ENCODE assay signal across 14 cellular contexts in the genomic region with DNA sequence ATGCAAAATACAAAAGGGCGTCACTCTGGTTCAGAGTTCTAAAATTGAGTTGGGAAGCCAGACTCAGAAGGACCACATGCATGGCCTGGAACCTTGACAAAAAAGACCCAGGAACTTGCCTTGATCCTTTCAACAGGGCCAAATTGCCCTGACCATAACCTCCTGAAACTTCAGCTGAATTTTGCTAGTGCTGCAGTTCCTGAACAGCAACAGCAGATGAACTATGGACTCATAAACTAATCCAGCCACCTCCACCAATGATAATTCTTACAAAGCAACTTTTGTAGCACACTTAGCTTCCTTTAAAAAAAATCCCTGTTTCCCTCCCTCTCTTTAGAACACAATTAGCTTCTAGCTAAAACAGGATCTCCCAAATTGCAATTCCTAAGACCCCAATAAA.
DNase-seq lines count a peak whose midpoint lies in the region; ATAC-seq and TF ChIP-seq lines count a peak whose summit lies in the region.
"Had no signal": no experiment of that assay in that cellular context is flagged by ENCODE, and none has a peak within 500 bp of the region (broad histone marks: within the 10 kb centered on the region; RNA-seq: fewer than 3 reads in every experiment).

No MANE protein-coding gene starts in this region.

- no peak for TF ChIP-seq CTCF in colonic mucosa (IDR thresholded peaks at IDR 0.05)
- TF ChIP-seq CTCF in mucosa of descending colon (IDR thresholded peaks at IDR 0.05): no peak

- no peaks in the 10 kb centered on the region for H3K27me3 ChIP-seq in colonic mucosa

- H3K9me3 ChIP-seq in colonic mucosa (no peaks in the 10 kb centered on the region), mucosa of descending colon (no peaks in the 10 kb centered on the region)
- H3K9me3 ChIP-seq: HAP-1 had no signal

- peak overlapping the region; percentile 68 for H3K27ac ChIP-seq in colonic mucosa
- H3K27ac ChIP-seq: C4-2B had no signal

- H3K4me3 Mint-ChIP-seq in activated T-cell treated with anti-CD3 and anti-CD28 coated beads, Interleukin-2, amount 50 U/mL, for 72 hours: no peak overlapping the region
- H3K4me3 Mint-ChIP-seq: B cell; CD4-positive, alpha-beta memory T cell had no signal

- H3K36me3 Mint-ChIP-seq in activated T-cell treated with anti-CD3 and anti-CD28 coated beads, Interleukin-2, amount 50 U/mL, for 72 hours (ENCODE audit: insufficient read depth in 2 of 2): no peaks in the 10 kb centered on the region
- H3K36me3 Mint-ChIP-seq: CD4-positive, alpha-beta memory T cell had no signal

- H3K4me3 ChIP-seq in colonic mucosa: no peak overlapping the region
- no peak overlapping the region for H3K4me3 ChIP-seq in mucosa of descending colon
- H3K4me3 ChIP-seq: HAP-1 had no signal

- no peaks in the 10 kb centered on the region for H3K27me3 Mint-ChIP-seq in activated T-cell treated with anti-CD3 and anti-CD28 coated beads, Interleukin-2, amount 50 U/mL, for 72 hours (ENCODE audit: low read depth)

- ATAC-seq in mucosa of descending colon: peak; percentile 96
- ATAC-seq in activated T-cell treated with anti-CD3 and anti-CD28 coated beads, Interleukin-2, amount 50 U/mL, for 72 hours (replicated peaks in 1 of 2): no peak

- intact Hi-C loops in colonic mucosa (cut with DNase I) (no loop called here), mucosa of descending colon (cut with DNase I, micrococcal nuclease) (no loop called here)

- peaks cover 16% of the 10 kb centered on the region for H3K4me1 ChIP-seq in colonic mucosa
- peaks cover 25% of the 10 kb centered on the region for H3K4me1 ChIP-seq in mucosa of descending colon (ENCODE audit: low read depth)
- H3K4me1 ChIP-seq: HAP-1 had no signal

- no peaks in the 10 kb centered on the region for H3K4me1 Mint-ChIP-seq in activated T-cell treated with anti-CD3 and anti-CD28 coated beads, Interleukin-2, amount 50 U/mL, for 72 hours (ENCODE audit: low read depth)
- H3K4me1 Mint-ChIP-seq: B cell; CD4-positive, alpha-beta memory T cell had no signal

- no peak overlapping the region for H3K27ac Mint-ChIP-seq in activated T-cell treated with anti-CD3 and anti-CD28 coated beads, Interleukin-2, amount 50 U/mL, for 72 hours
- H3K27ac Mint-ChIP-seq: B cell; CD4-positive, alpha-beta memory T cell had no signal

- no peak overlapping the region for H3K9ac ChIP-seq in colonic mucosa (ENCODE audit: low read depth in 2 of 2, low read length in 2 of 2)

- H3K9me3 Mint-ChIP-seq in activated T-cell treated with anti-CD3 and anti-CD28 coated beads, Interleukin-2, amount 50 U/mL, for 72 hours: peaks cover 0 to under 1% of the 10 kb centered on the region in 2 donors

- no peaks in the 10 kb centered on the region for H3K36me3 ChIP-seq in colonic mucosa
- H3K36me3 ChIP-seq in mucosa of descending colon (ENCODE audit: low read depth): no peaks in the 10 kb centered on the region
- H3K36me3 ChIP-seq: HAP-1 had no signal

- DNase-seq in HuH-7 (ENCODE audit: low spot score) (peak; percentile 36), colonic mucosa (peak; percentile 46), mucosa of descending colon (peak in 1 of 3 donors; percentile 49), cerebellar cortex (ENCODE audit: low spot score) (no peak)
- no peak for DNase-seq in stimulated activated CD4-positive, alpha-beta T cell treated with anti-CD3 and anti-CD28 coated beads, Interleukin-2, amount 100 ng/mL, for 24 hours
- DNase-seq in activated T-cell treated with anti-CD3 and anti-CD28 coated beads, Interleukin-2, amount 50 U/mL, for 72 hours: no peak
- DNase-seq in stimulated activated CD4-positive, alpha-beta T cell treated with anti-CD3 and anti-CD28 coated beads, Interleukin-2, amount 100 ng/mL, for 48 hours: no peak
- DNase-seq: CD4-positive, alpha-beta memory T cell; DND-41; GDM1; GOT3 had no signal

Comparison
In these comparisons a context has a peak if more than half of its experiments do, and no peak if none do; other contexts are left out.
1. DNase-seq: peak in HuH-7 (single experiment) and colonic mucosa (single experiment); none in stimulated activated CD4-positive, alpha-beta T cell treated with anti-CD3 and anti-CD28 coated beads, Interleukin-2, amount 100 ng/mL, for 24 hours (0 of 2), activated T-cell treated with anti-CD3 and anti-CD28 coated beads, Interleukin-2, amount 50 U/mL, for 72 hours (0 of 2), stimulated activated CD4-positive, alpha-beta T cell treated with anti-CD3 and anti-CD28 coated beads, Interleukin-2, amount 100 ng/mL, for 48 hours (0 of 2) and cerebellar cortex (single experiment).